ENCODE assay signal across 20 cellular contexts in genomic region chr17:80246726-80247125, GRCh38. TPM values are rescaled to one million over a fixed set of nuclear protein-coding genes. Genes with fewer than 3 reads are reported as not detected.
DNase-seq lines count a peak whose midpoint lies in the region; ATAC-seq and TF ChIP-seq lines count a peak whose summit lies in the region.
"Had no signal": no experiment of that assay in that cellular context is flagged by ENCODE, and none has a peak within 500 bp of the region (broad histone marks: within the 10 kb centered on the region; RNA-seq: fewer than 3 reads in every experiment).

No MANE protein-coding gene starts in this region.

- H3K36me3 Mint-ChIP-seq in activated CD8-positive, alpha-beta T cell treated with anti-CD3 and anti-CD28 coated beads, Interleukin-2, amount 10 ng/mL, durations not matched to agents 7 days and 5 days (ENCODE audit: low read depth), result no peaks in the 10 kb centered on the region
- H3K36me3 Mint-ChIP-seq in activated CD8-positive, alpha-beta T cell treated with anti-CD3 and anti-CD28 coated beads for 36 hours (ENCODE audit: low read depth), result no peaks in the 10 kb centered on the region
- peaks cover 6% of the 10 kb centered on the region for H3K36me3 Mint-ChIP-seq in neural crest cell (ENCODE audit: low read depth)

- TF ChIP-seq CTCF in activated CD8-positive, alpha-beta T cell treated with anti-CD3 and anti-CD28 coated beads for 36 hours (IDR thresholded peaks at IDR 0.05), result no peak
- TF ChIP-seq CTCF in HEK293 (tag by site-specific recombination; IDR thresholded peaks at IDR 0.05), result no peak
- TF ChIP-seq CTCF in neural crest cell (conservative IDR thresholded peaks at IDR 0.05), result no peak
- TF ChIP-seq CTCF in sigmoid colon (IDR thresholded peaks at IDR 0.05), result no peak

- H3K4me1 ChIP-seq in HEK293 (ENCODE audit: control insufficient read depth, insufficient read depth, low read length), result no peaks in the 10 kb centered on the region
- H3K4me1 ChIP-seq in sigmoid colon, result no peaks in the 10 kb centered on the region
- H3K4me1 ChIP-seq: BE2C, HAP-1 had no signal

- TF ChIP-seq POLR2A in sigmoid colon (IDR thresholded peaks at IDR 0.05), result no peak

- H3K4me3 ChIP-seq in HEK293 (ENCODE audit: low read depth, low read length) (no peak overlapping the region), sigmoid colon (no peak overlapping the region)
- H3K4me3 ChIP-seq: A549; BLaER1 treated with 17β-estradiol and CSF1 and Interleukin-3, amounts not matched to agents 10 nM and 100 nM; GM23338; HAP-1 had no signal

- CTCF ChIA-PET in activated CD8-positive, alpha-beta T cell treated with anti-CD3 and anti-CD28 coated beads, Interleukin-2, amount 10 ng/mL, durations not matched to agents 7 days and 5 days (lab: Charles Lee), result no interaction called here
- CTCF ChIA-PET in activated CD8-positive, alpha-beta T cell treated with anti-CD3 and anti-CD28 coated beads for 36 hours (lab: Charles Lee), result no interaction called here
- CTCF ChIA-PET in HEK293 (lab: Yijun Ruan, JAX), result interaction anchor here (0.6 kb wide), 1 partner anchor 20 kb away, joined by 3 read pairs; no protein-coding TSS in a partner anchor

- no peak for ATAC-seq in activated CD8-positive, alpha-beta T cell treated with anti-CD3 and anti-CD28 coated beads, Interleukin-2, amount 10 ng/mL, durations not matched to agents 7 days and 5 days
- ATAC-seq in activated CD8-positive, alpha-beta T cell treated with anti-CD3 and anti-CD28 coated beads for 36 hours, result no peak
- no peak for ATAC-seq in GM21786 (IDR thresholded peaks at IDR 0.05; ENCODE audit: unreplicated experiment)
- ATAC-seq: A549, GM23338 had no signal

- H3K9me3 Mint-ChIP-seq in activated CD8-positive, alpha-beta T cell treated with anti-CD3 and anti-CD28 coated beads, Interleukin-2, amount 10 ng/mL, durations not matched to agents 7 days and 5 days (ENCODE audit: insufficient read depth), result no peaks in the 10 kb centered on the region
- no peaks in the 10 kb centered on the region for H3K9me3 Mint-ChIP-seq in activated CD8-positive, alpha-beta T cell treated with anti-CD3 and anti-CD28 coated beads for 36 hours
- H3K9me3 Mint-ChIP-seq in neural crest cell, result no peaks in the 10 kb centered on the region
- H3K9me3 Mint-ChIP-seq: CD4-positive, alpha-beta T cell; CD8-positive, alpha-beta memory T cell; GM23338 had no signal

- intact Hi-C loops in activated CD8-positive, alpha-beta T cell treated with anti-CD3 and anti-CD28 coated beads for 36 hours (cut with micrococcal nuclease), result no loop called here
- intact Hi-C loops in sigmoid colon (cut with DNase I), result no loop called here

- WGBS in sigmoid colon, 2 donors, result 94 to 96% methylated on average over 8 of the region's 8 CpGs

- H3K36me3 ChIP-seq in HEK293 (ENCODE audit: control insufficient read depth in 2 of 2, insufficient read depth in 1 of 2, low read length in 2 of 2), result peaks cover 3 to 72% of the 10 kb centered on the region in 2 experiments
- peaks cover 17 to 80% (median 25%) of the 10 kb centered on the region in 4 donors for H3K36me3 ChIP-seq in sigmoid colon
- H3K36me3 ChIP-seq: BE2C, HAP-1 had no signal

- no peak overlapping the region for H3K4me3 Mint-ChIP-seq in activated CD8-positive, alpha-beta T cell treated with anti-CD3 and anti-CD28 coated beads, Interleukin-2, amount 10 ng/mL, durations not matched to agents 7 days and 5 days
- no peak overlapping the region for H3K4me3 Mint-ChIP-seq in activated CD8-positive, alpha-beta T cell treated with anti-CD3 and anti-CD28 coated beads for 36 hours
- H3K4me3 Mint-ChIP-seq in neural crest cell, result no peak overlapping the region
- H3K4me3 Mint-ChIP-seq: CD14-positive monocyte; CD4-positive, alpha-beta T cell; CD8-positive, alpha-beta memory T cell; GM23338 had no signal

- TF ChIP-seq EP300 in sigmoid colon (IDR thresholded peaks at IDR 0.05), result no peak

- H3K27ac Mint-ChIP-seq in activated CD8-positive, alpha-beta T cell treated with anti-CD3 and anti-CD28 coated beads, Interleukin-2, amount 10 ng/mL, durations not matched to agents 7 days and 5 days, result peak overlapping the region; percentile 6
- H3K27ac Mint-ChIP-seq in activated CD8-positive, alpha-beta T cell treated with anti-CD3 and anti-CD28 coated beads for 36 hours, result no peak overlapping the region
- peak overlapping the region; percentile 50 for H3K27ac Mint-ChIP-seq in neural crest cell (ENCODE audit: unreplicated experiment)
- H3K27ac Mint-ChIP-seq: CD4-positive, alpha-beta T cell; CD8-positive, alpha-beta memory T cell; GM23338 had no signal

- H3K27me3 ChIP-seq in sigmoid colon, result no peaks in the 10 kb centered on the region
- H3K27me3 ChIP-seq: BE2C; BLaER1 treated with 17β-estradiol and CSF1 and Interleukin-3, amounts not matched to agents 10 nM and 100 nM had no signal

- H3K27ac ChIP-seq in HEK293 (ENCODE audit: extremely low read depth, low read depth, low read length) (no peak overlapping the region), sigmoid colon (no peak overlapping the region)
- H3K27ac ChIP-seq: BLaER1 treated with 17β-estradiol and CSF1 and Interleukin-3, amounts not matched to agents 10 nM and 100 nM had no signal

- H3K4me1 Mint-ChIP-seq in activated CD8-positive, alpha-beta T cell treated with anti-CD3 and anti-CD28 coated beads, Interleukin-2, amount 10 ng/mL, durations not matched to agents 7 days and 5 days (ENCODE audit: low read depth), result no peaks in the 10 kb centered on the region
- H3K4me1 Mint-ChIP-seq in activated CD8-positive, alpha-beta T cell treated with anti-CD3 and anti-CD28 coated beads for 36 hours (ENCODE audit: low read depth), result peaks cover under 1% of the 10 kb centered on the region
- H3K4me1 Mint-ChIP-seq in neural crest cell, result no peaks in the 10 kb centered on the region
- H3K4me1 Mint-ChIP-seq: CD14-positive monocyte, GM23338 had no signal

- H3K9me3 ChIP-seq in HEK293 (ENCODE audit: control insufficient read depth, insufficient read depth, low read depth, low read length), result no peaks in the 10 kb centered on the region
- no peaks in the 10 kb centered on the region for H3K9me3 ChIP-seq in sigmoid colon
- H3K9me3 ChIP-seq: A549; BE2C; BLaER1 treated with 17β-estradiol and CSF1 and Interleukin-3, amounts not matched to agents 10 nM and 100 nM; HAP-1 had no signal

- POLR2A ChIA-PET in activated CD8-positive, alpha-beta T cell treated with anti-CD3 and anti-CD28 coated beads, Interleukin-2, amount 10 ng/mL, durations not matched to agents 7 days and 5 days (lab: Charles Lee), result no interaction called here
- POLR2A ChIA-PET in activated CD8-positive, alpha-beta T cell treated with anti-CD3 and anti-CD28 coated beads for 36 hours (lab: Charles Lee), result no interaction called here
- POLR2A ChIA-PET in HEK293 (lab: Yijun Ruan, JAX), result no interaction called here

- H3K27me3 Mint-ChIP-seq in activated CD8-positive, alpha-beta T cell treated with anti-CD3 and anti-CD28 coated beads, Interleukin-2, amount 10 ng/mL, durations not matched to agents 7 days and 5 days (ENCODE audit: low read depth), result no peaks in the 10 kb centered on the region
- no peaks in the 10 kb centered on the region for H3K27me3 Mint-ChIP-seq in activated CD8-positive, alpha-beta T cell treated with anti-CD3 and anti-CD28 coated beads for 36 hours
- H3K27me3 Mint-ChIP-seq in neural crest cell (ENCODE audit: low read depth), result no peaks in the 10 kb centered on the region
- H3K27me3 Mint-ChIP-seq: CD4-positive, alpha-beta T cell; CD8-positive, alpha-beta memory T cell had no signal

- DNase-seq in activated CD8-positive, alpha-beta T cell treated with anti-CD3 and anti-CD28 coated beads, Interleukin-2, amount 10 ng/mL, durations not matched to agents 7 days and 5 days, result no peak
- DNase-seq in activated CD8-positive, alpha-beta T cell treated with anti-CD3 and anti-CD28 coated beads for 36 hours, result no peak
- DNase-seq in D341Med (ENCODE audit: low spot score) (peak; percentile 31), neural crest cell (ENCODE audit: low read depth, low spot score) (no peak), sigmoid colon (no peak)
- DNase-seq: 8988T; ACHN; AML-193; BE2C; CD4-positive, alpha-beta T cell; CD8-positive, alpha-beta memory T cell; DMS53; DMS79 treated with DMSO at 0.1 percent for 48 hours had no signal

TF ChIP-seq in HEK293, 187 proteins besides CTCF, POLR2A, EP300 and RAD21:
- TF ChIP-seq ZNF341 (tag by site-specific recombination; IDR thresholded peaks at IDR 0.05; ENCODE audit: low read depth), result 0 out of 2 replicates have a peak, but pooled peaks have one; percentile 25
- TF ChIP-seq ZSCAN23 (tag by site-specific recombination; IDR thresholded peaks at IDR 0.05), result no peak

RNA-seq across cellular contexts. Expression of gene RNF213, which starts 13.9 kb away (rescaled TPM):
- 100 to 1,000 TPM; 438 to 455 TPM for total RNA-seq in activated CD8-positive, alpha-beta T cell treated with anti-CD3 and anti-CD28 coated beads, Interleukin-2, amount 10 ng/mL, durations not matched to agents 7 days and 5 days
- total RNA-seq in activated CD8-positive, alpha-beta T cell treated with anti-CD3 and anti-CD28 coated beads for 36 hours, result 100 to 1,000 TPM; 131 to 142 TPM
- total RNA-seq in neural crest cell, result 29.6 and 31.9 TPM in 2 replicates
- 100 to 1,000 TPM in 1 of 4 donors, 10 to 100 TPM in 3; 48.2 to 109 (median 52.7) TPM for total RNA-seq in sigmoid colon
- polyA plus RNA-seq in sigmoid colon, result 100 to 1,000 TPM in 1 of 3 donors, 10 to 100 TPM in 1, 1 to 10 TPM in 1; 7.8 to 138 (median 14.6) TPM

RNA-seq across cellular contexts. Expression of gene SLC26A11, which starts 26.5 kb away (rescaled TPM):
- total RNA-seq in activated CD8-positive, alpha-beta T cell treated with anti-CD3 and anti-CD28 coated beads, Interleukin-2, amount 10 ng/mL, durations not matched to agents 7 days and 5 days, result 1 to 10 TPM; 1.4 to 1.6 TPM
- 1 to 10 TPM; 1.6 to 1.7 TPM for total RNA-seq in activated CD8-positive, alpha-beta T cell treated with anti-CD3 and anti-CD28 coated beads for 36 hours
- 23.6 and 27.7 TPM in 2 replicates for total RNA-seq in neural crest cell
- total RNA-seq in sigmoid colon, result 10 to 100 TPM in 3 of 4 donors, 1 to 10 TPM in 1; 6.8 to 14.5 (median 11.5) TPM
- polyA plus RNA-seq in sigmoid colon, result 1 to 10 TPM; 2.3 to 9.3 (median 3.0) TPM

RNA-seq across cellular contexts. Expression of gene SGSH, which starts 26.6 kb away (rescaled TPM):
- total RNA-seq in activated CD8-positive, alpha-beta T cell treated with anti-CD3 and anti-CD28 coated beads, Interleukin-2, amount 10 ng/mL, durations not matched to agents 7 days and 5 days, result 1 to 10 TPM; 6.9 to 8.2 TPM
- 1 to 10 TPM; 7.8 to 8.3 TPM for total RNA-seq in activated CD8-positive, alpha-beta T cell treated with anti-CD3 and anti-CD28 coated beads for 36 hours
- 31.8 and 32.8 TPM in 2 replicates for total RNA-seq in neural crest cell
- total RNA-seq in sigmoid colon, result 10 to 100 TPM; 11.4 to 31.6 (median 12.9) TPM
- 10 to 100 TPM in 1 of 3 donors, 1 to 10 TPM in 2; 3.6 to 37.0 (median 6.7) TPM for polyA plus RNA-seq in sigmoid colon
